In the genomic region with DNA sequence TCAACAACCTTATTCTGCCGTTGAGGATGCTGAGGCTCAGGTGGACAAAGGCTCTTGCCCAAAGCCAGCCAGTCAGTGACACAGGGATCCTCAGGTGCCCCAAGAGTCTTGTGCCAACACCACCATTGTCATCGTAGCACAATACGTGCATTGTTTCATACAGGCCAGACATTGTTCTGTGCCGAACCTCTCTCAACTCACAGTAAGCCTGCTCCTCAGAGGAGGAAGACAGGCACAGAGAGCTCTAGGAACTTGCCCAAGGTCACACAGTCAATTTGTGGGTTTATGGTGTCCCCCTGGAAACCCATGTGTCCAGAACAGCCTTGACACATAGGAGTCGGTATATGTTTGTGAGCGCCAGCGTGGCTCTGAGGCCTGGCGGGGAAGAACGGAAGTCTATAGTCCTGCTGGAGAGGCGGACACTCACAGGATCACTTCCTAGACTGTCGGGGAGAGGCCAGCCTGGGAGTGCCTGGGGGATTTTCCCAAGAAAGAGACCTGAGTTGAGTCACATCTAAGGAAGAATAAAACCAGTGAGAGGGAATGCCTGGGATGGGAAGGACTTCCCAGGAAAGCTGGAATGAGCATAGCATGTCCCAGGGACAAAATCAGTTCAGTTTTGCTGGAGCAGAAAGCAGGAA, we compare ENCODE assay signal across 1 cellular context.
TF ChIP-seq lines count a peak whose summit lies in the region.

No MANE protein-coding gene starts in this region.

TF ChIP-seq in H1, 55 proteins besides CTCF, POLR2A, EP300 and RAD21:
- TF ChIP-seq CBX8 (IDR thresholded peaks at IDR 0.05; ENCODE audit: borderline replicate concordance, low read depth, low read length), result no peak
- TF ChIP-seq TAF7 (optimal IDR thresholded peaks at IDR 0.05; ENCODE audit: borderline replicate concordance, low read depth, low read length), result no peak
- no peak for TF ChIP-seq HDAC2 (IDR thresholded peaks at IDR 0.05; ENCODE audit: borderline replicate concordance in 1 of 2, low read depth in 2 of 2, low read length in 2 of 2)
- TF ChIP-seq HDAC6 (IDR thresholded peaks at IDR 0.05; ENCODE audit: low read depth, low read length), result no peak
- no peak for TF ChIP-seq SUZ12 (IDR thresholded peaks at IDR 0.05; ENCODE audit: low read length)
- TF ChIP-seq SIN3A (conservative IDR thresholded peaks at IDR 0.05 in 1 of 2, IDR thresholded peaks at IDR 0.05 in 1 of 2; ENCODE audit: low read depth in 1 of 2, low read length in 2 of 2), result no peak
- no peak for TF ChIP-seq RBBP5 (IDR thresholded peaks at IDR 0.05; ENCODE audit: borderline replicate concordance, low read depth, low read length)
- TF ChIP-seq JUND (IDR thresholded peaks at IDR 0.05; ENCODE audit: low read length), result no peak
- TF ChIP-seq RFX5 (IDR thresholded peaks at IDR 0.05; ENCODE audit: borderline replicate concordance, low read depth, low read length), result no peak
